10 cellular contexts compared by ENCODE assay signal in the genomic region with DNA sequence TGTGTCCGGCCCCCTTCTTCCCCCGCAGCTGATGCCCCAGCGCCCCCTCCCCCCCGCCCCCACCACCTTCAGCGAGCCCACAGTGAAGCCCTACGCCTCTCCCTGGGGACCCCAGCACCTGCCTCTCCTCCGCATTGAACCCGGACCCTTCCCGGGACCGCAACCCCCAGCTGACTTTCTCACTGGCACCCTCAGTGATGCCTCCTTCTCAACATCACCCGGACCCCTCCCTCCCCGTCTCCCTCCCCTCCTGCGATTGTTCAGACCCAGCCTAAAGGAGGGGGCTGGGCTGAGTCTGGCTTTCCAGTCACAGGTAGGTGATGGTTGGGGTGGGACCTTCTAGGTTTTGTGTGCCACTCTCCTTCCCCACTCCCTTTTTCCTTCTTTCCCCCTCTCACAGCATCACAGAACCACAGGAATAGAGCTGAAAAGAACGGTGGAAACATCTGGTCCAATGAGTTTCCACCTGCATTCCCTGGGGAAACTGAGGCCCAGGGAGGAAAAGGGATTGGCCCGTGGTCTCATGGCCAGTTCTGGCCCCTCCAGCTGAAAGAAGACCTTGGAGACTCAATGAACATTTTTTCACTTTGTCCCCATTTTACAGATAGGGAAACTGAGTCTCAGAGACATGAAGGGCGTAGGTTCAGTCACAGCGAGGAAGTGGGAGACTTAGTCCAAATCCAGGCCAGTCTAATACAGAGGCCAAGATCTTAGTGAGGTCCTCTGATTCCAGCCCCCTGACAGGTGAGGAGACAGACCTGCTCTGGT. TPM values are rescaled to one million over a fixed set of nuclear protein-coding genes. Genes with fewer than 3 reads are reported as not detected.
DNase-seq lines count a peak whose midpoint lies in the region; ATAC-seq and TF ChIP-seq lines count a peak whose summit lies in the region.
"Had no signal": no experiment of that assay in that cellular context is flagged by ENCODE, and none has a peak within 500 bp of the region (broad histone marks: within the 10 kb centered on the region; RNA-seq: fewer than 3 reads in every experiment).

No MANE protein-coding gene starts in this region.

- H3K4me1 ChIP-seq in body of pancreas (peaks cover 21% of the 10 kb centered on the region), thyroid gland (peaks cover 5 to 16% of the 10 kb centered on the region in 2 donors)

- TF ChIP-seq CTCF in body of pancreas (IDR thresholded peaks at IDR 0.05) = no peak
- TF ChIP-seq CTCF in thyroid gland (IDR thresholded peaks at IDR 0.05) = no peak

- no peaks in the 10 kb centered on the region for H3K36me3 ChIP-seq in body of pancreas (replicated peaks in 1 of 2; ENCODE audit: insufficient read depth in 1 of 2, low read depth in 2 of 2)
- H3K36me3 ChIP-seq in thyroid gland = no peaks in the 10 kb centered on the region

- DNase-seq in activated CD4-positive, alpha-beta T cell treated with anti-CD3 and anti-CD28 coated beads, Interleukin-2, amount 10 ng/mL, durations not matched to agents 24 days and 14 days = no peak
- DNase-seq in activated CD4-positive, alpha-beta T cell treated with anti-CD3 and anti-CD28 coated beads for 48 hours = no peak
- no peak for DNase-seq in body of pancreas
- DNase-seq in left lobe of liver (ENCODE audit: low spot score) = peak; percentile 38
- DNase-seq in thyroid gland = peak; percentile 14 to 16
- DNase-seq in HUDEP-2 (lab: John Stamatoyannopoulos, UW; ENCODE audit: unreplicated experiment in 76 of 76) = no peak
- no peak for DNase-seq in NCI-H1694 (lab: John Stamatoyannopoulos, UW)

- no peak overlapping the region for H3K27ac Mint-ChIP-seq in activated CD4-positive, alpha-beta T cell treated with anti-CD3 and anti-CD28 coated beads, Interleukin-2, amount 10 ng/mL, durations not matched to agents 24 days and 14 days

- peaks cover 5% of the 10 kb centered on the region for H3K4me1 Mint-ChIP-seq in activated CD4-positive, alpha-beta T cell treated with anti-CD3 and anti-CD28 coated beads, Interleukin-2, amount 10 ng/mL, durations not matched to agents 24 days and 14 days

- peak overlapping the region in 3 of 4 donors; percentile 67 to 79 (median 73) for H3K27ac ChIP-seq in body of pancreas
- H3K27ac ChIP-seq in thyroid gland = peak overlapping the region in 2 of 3 donors; percentile 76 to 93

- TF ChIP-seq POLR2A in body of pancreas (IDR thresholded peaks at IDR 0.05) (no peak), thyroid gland (IDR thresholded peaks at IDR 0.05) (no peak)

- H3K27me3 ChIP-seq in body of pancreas (no peaks in the 10 kb centered on the region), thyroid gland (no peaks in the 10 kb centered on the region)

- no peaks in the 10 kb centered on the region for H3K9me3 Mint-ChIP-seq in activated CD4-positive, alpha-beta T cell treated with anti-CD3 and anti-CD28 coated beads, Interleukin-2, amount 10 ng/mL, durations not matched to agents 24 days and 14 days

- H3K36me3 Mint-ChIP-seq in activated CD4-positive, alpha-beta T cell treated with anti-CD3 and anti-CD28 coated beads, Interleukin-2, amount 10 ng/mL, durations not matched to agents 24 days and 14 days (ENCODE audit: low read depth) = no peaks in the 10 kb centered on the region

- H3K4me3 Mint-ChIP-seq in activated CD4-positive, alpha-beta T cell treated with anti-CD3 and anti-CD28 coated beads, Interleukin-2, amount 10 ng/mL, durations not matched to agents 24 days and 14 days = peak overlapping the region; percentile 71

- H3K27me3 Mint-ChIP-seq in activated CD4-positive, alpha-beta T cell treated with anti-CD3 and anti-CD28 coated beads, Interleukin-2, amount 10 ng/mL, durations not matched to agents 24 days and 14 days = peaks cover 27% of the 10 kb centered on the region

- no peak for ATAC-seq in body of pancreas
- ATAC-seq in left lobe of liver = no peak
- no peak for ATAC-seq in GM18873 (IDR thresholded peaks at IDR 0.05; ENCODE audit: low FRiP score, unreplicated experiment)

- intact Hi-C loops in activated CD4-positive, alpha-beta T cell treated with anti-CD3 and anti-CD28 coated beads, Interleukin-2, amount 10 ng/mL, durations not matched to agents 24 days and 14 days (cut with micrococcal nuclease) = no loop called here
- intact Hi-C loops in body of pancreas (cut with DNase I) = no loop called here
- intact Hi-C loops in thyroid gland (cut with DNase I) = no loop called here

- WGBS in body of pancreas, 2 donors = 54 to 68% methylated on average over 11 to 13 of the region's 17 CpGs
- 41 to 48% methylated on average over 14 to 17 of the region's 17 CpGs for WGBS in thyroid gland, 2 donors

- H3K4me3 ChIP-seq in body of pancreas (no peak overlapping the region), thyroid gland (replicated peaks in 1 of 3) (peak overlapping the region in 1 of 3 donors; percentile 46)

- no peaks in the 10 kb centered on the region for H3K9me3 ChIP-seq in body of pancreas
- no peaks in the 10 kb centered on the region for H3K9me3 ChIP-seq in thyroid gland

RNA-seq across cellular contexts. Expression of a gene that starts 0.8 kb away (rescaled TPM):
- 0.71 and 0.75 TPM in 2 replicates for total RNA-seq in activated CD4-positive, alpha-beta T cell treated with anti-CD3 and anti-CD28 coated beads, Interleukin-2, amount 10 ng/mL, durations not matched to agents 24 days and 14 days
- total RNA-seq in body of pancreas (1 to 10 TPM; 3.6 to 6.6 TPM), left lobe of liver (7.2 TPM), thyroid gland (10 to 100 TPM in 3 of 4 donors, 1 to 10 TPM in 1; 9.7 to 18.0 (median 12.4) TPM)

RNA-seq across cellular contexts. Expression of a gene that starts 38.2 kb away (rescaled TPM):
- total RNA-seq in activated CD4-positive, alpha-beta T cell treated with anti-CD3 and anti-CD28 coated beads, Interleukin-2, amount 10 ng/mL, durations not matched to agents 24 days and 14 days = not detected in 2 replicates
- total RNA-seq in body of pancreas (not detected), left lobe of liver (0.65 TPM), thyroid gland (not detected)
- total RNA-seq: HT1080, lung microvascular endothelial cell had no signal

RNA-seq across cellular contexts. Expression of a gene that starts 44.1 kb away (rescaled TPM):
- total RNA-seq in activated CD4-positive, alpha-beta T cell treated with anti-CD3 and anti-CD28 coated beads, Interleukin-2, amount 10 ng/mL, durations not matched to agents 24 days and 14 days = 2,085 and 2,113 TPM in 2 replicates
- total RNA-seq in body of pancreas (1,000 to 10,000 TPM in 1 of 2 donors, 100 to 1,000 TPM in 1; 396 to 1,369 TPM), left lobe of liver (414 TPM), thyroid gland (1,000 to 10,000 TPM in 3 of 4 donors, 100 to 1,000 TPM in 1; 809 to 4,142 (median 1,511) TPM)

Comparison
In these comparisons a context has a peak if more than half of its experiments do, and no peak if none do; other contexts are left out.
1. DNase-seq: peak in left lobe of liver (single experiment) and thyroid gland (2 of 2); none in activated CD4-positive, alpha-beta T cell treated with anti-CD3 and anti-CD28 coated beads, Interleukin-2, amount 10 ng/mL, durations not matched to agents 24 days and 14 days (single experiment), activated CD4-positive, alpha-beta T cell treated with anti-CD3 and anti-CD28 coated beads for 48 hours (single experiment), body of pancreas (0 of 4), HUDEP-2 (0 of 76) and NCI-H1694 (single experiment).